In the genomic region with DNA sequence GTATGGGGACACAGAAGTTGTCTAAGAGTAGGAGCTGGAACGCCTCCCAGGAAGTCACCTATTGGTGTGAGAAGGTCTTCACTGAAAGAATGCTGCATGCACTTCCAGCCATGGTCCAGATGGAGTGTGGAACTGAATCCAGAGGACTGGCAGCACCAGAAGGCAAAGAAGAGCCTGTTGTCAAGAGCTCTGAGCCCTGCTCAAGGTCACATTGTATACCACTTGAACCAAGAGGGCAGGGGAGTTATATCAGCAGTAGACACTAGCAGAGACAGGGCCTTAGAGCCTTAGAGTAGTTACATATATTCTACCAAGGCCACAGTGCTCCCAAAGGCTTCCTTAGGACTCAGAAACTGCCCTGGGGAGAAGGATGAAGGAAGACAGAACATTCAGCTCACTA, we compare ENCODE assay signal across 18 cellular contexts.
DNase-seq lines count a peak whose midpoint lies in the region; ATAC-seq and TF ChIP-seq lines count a peak whose summit lies in the region.
"Had no signal": no experiment of that assay in that cellular context is flagged by ENCODE, and none has a peak within 500 bp of the region (broad histone marks: within the 10 kb centered on the region; RNA-seq: fewer than 3 reads in every experiment).

No MANE protein-coding gene starts in this region.

- no peak for TF ChIP-seq CTCF in natural killer cell (IDR thresholded peaks at IDR 0.05)

- peaks cover 27% of the 10 kb centered on the region for H3K4me1 ChIP-seq in BLaER1

- H3K9ac ChIP-seq in BLaER1, result no peak overlapping the region
- H3K9ac ChIP-seq: KMS-11 had no signal

- H3K4me1 Mint-ChIP-seq in dendritic cell treated with granulocyte-macrophage colony-stimulating factor and Interleukin-4, amounts not matched to agents 40 ng/mL and 50 ng/mL, for 4 days (ENCODE audit: low read depth), result peaks cover 42% of the 10 kb centered on the region
- no peaks in the 10 kb centered on the region for H3K4me1 Mint-ChIP-seq in natural killer cell

- ATAC-seq in GM19035 (IDR thresholded peaks at IDR 0.05; ENCODE audit: unreplicated experiment) (peak; percentile 7), HG03025 (IDR thresholded peaks at IDR 0.05; ENCODE audit: low FRiP score, unreplicated experiment) (peak; percentile 21), natural killer cell (no peak)
- ATAC-seq: Right ventricle myocardium inferior had no signal

- no peak overlapping the region for H3K4me3 ChIP-seq in BLaER1

- DNase-seq in epidermal melanocyte (ENCODE audit: insufficient read length, low spot score), result no peak
- DNase-seq in activated T-cell treated with anti-CD3 and anti-CD28 coated beads, Interleukin-2, amount 50 U/mL, for 48 hours, result no peak
- DNase-seq in natural killer cell, result no peak
- DNase-seq in foreskin melanocyte, result no peak
- DNase-seq: AML-193, H7, NCI-H1105, NCI-H146, NCI-H2029, NCI-H345, NCI-H524, NCI-H774 had no signal

- intact Hi-C loops in dendritic cell treated with granulocyte-macrophage colony-stimulating factor and Interleukin-4, amounts not matched to agents 40 ng/mL and 50 ng/mL, for 4 days (cut with micrococcal nuclease), result no loop called here
- intact Hi-C loops in natural killer cell (cut with micrococcal nuclease), result no loop called here

- H3K4me2 ChIP-seq in BLaER1, result peak overlapping the region; percentile 46
- H3K4me2 ChIP-seq: KMS-11 had no signal

- peaks cover 5% of the 10 kb centered on the region for H3K27me3 Mint-ChIP-seq in dendritic cell treated with granulocyte-macrophage colony-stimulating factor and Interleukin-4, amounts not matched to agents 40 ng/mL and 50 ng/mL, for 4 days
- peaks cover 13 to 31% of the 10 kb centered on the region in 2 donors for H3K27me3 Mint-ChIP-seq in natural killer cell (ENCODE audit: low read depth in 2 of 2)

- no peak overlapping the region for H3K27ac ChIP-seq in BLaER1
- H3K27ac ChIP-seq: KMS-11 had no signal

- no peaks in the 10 kb centered on the region for H3K9me3 ChIP-seq in BLaER1

- no peaks in the 10 kb centered on the region for H4K20me1 ChIP-seq in BLaER1

- no peak overlapping the region for H3K4me3 Mint-ChIP-seq in dendritic cell treated with granulocyte-macrophage colony-stimulating factor and Interleukin-4, amounts not matched to agents 40 ng/mL and 50 ng/mL, for 4 days
- no peak overlapping the region for H3K4me3 Mint-ChIP-seq in natural killer cell

- no peaks in the 10 kb centered on the region for H3K36me3 ChIP-seq in BLaER1

- H3K36me3 Mint-ChIP-seq in dendritic cell treated with granulocyte-macrophage colony-stimulating factor and Interleukin-4, amounts not matched to agents 40 ng/mL and 50 ng/mL, for 4 days (ENCODE audit: low read depth), result no peaks in the 10 kb centered on the region
- no peaks in the 10 kb centered on the region for H3K36me3 Mint-ChIP-seq in natural killer cell

- peak overlapping the region; percentile 60 for H3K27ac Mint-ChIP-seq in dendritic cell treated with granulocyte-macrophage colony-stimulating factor and Interleukin-4, amounts not matched to agents 40 ng/mL and 50 ng/mL, for 4 days
- no peak overlapping the region for H3K27ac Mint-ChIP-seq in natural killer cell

- H3K27me3 ChIP-seq in BLaER1, result no peaks in the 10 kb centered on the region

- no peaks in the 10 kb centered on the region for H3K9me3 Mint-ChIP-seq in dendritic cell treated with granulocyte-macrophage colony-stimulating factor and Interleukin-4, amounts not matched to agents 40 ng/mL and 50 ng/mL, for 4 days
- H3K9me3 Mint-ChIP-seq in natural killer cell, result no peaks in the 10 kb centered on the region

Comparison
In these comparisons a context has a peak if more than half of its experiments do, and no peak if none do; other contexts are left out.
1. ATAC-seq: peak in GM19035 (single experiment) and HG03025 (single experiment); none in natural killer cell (0 of 3).